ENCODE assay signal across 41 cellular contexts in the genomic region with DNA sequence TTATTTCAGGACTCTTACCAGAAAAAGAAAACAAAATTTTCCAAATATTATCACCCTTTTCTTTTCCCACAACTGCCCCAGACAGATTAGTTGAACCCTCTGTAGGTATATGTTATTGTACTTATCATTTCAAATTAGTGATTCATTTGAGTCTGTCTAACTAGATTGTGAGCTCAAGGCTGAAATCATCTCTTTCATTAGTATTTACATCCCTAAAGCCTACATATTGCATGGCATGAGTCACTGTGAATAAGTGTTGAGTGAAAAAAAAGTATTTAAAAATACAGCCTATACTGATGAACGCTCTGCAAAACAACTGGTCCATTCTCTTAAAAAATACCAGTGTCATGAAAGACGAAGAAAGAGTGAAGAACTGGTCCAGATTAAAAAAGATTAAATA. TPM values are rescaled to one million over a fixed set of nuclear protein-coding genes. Genes with fewer than 3 reads are reported as not detected.
"Had no signal": no experiment of that assay in that cellular context is flagged by ENCODE, and none has a peak within 500 bp of the region (broad histone marks: within the 10 kb centered on the region; RNA-seq: fewer than 3 reads in every experiment).

No MANE protein-coding gene starts in this region.

- H3K4me1 Mint-ChIP-seq: activated naive CD4-positive, alpha-beta T cell treated with anti-CD3 and anti-CD28 coated beads, Interleukin-2, amount 10 ng/mL, durations not matched to agents 7 days and 5 days; activated naive CD4-positive, alpha-beta T cell treated with anti-CD3 and anti-CD28 coated beads, Interleukin-2, amount 50 U/mL, for 24 hours; activated naive CD8-positive, alpha-beta T cell treated with anti-CD3 and anti-CD28 coated beads for 36 hours; activated naive CD8-positive, alpha-beta T cell treated with anti-CD3 and anti-CD28 coated beads, Interleukin-2, amount 10 ng/mL, durations not matched to agents 7 days and 5 days; activated naive CD8-positive, alpha-beta T cell treated with anti-CD3 and anti-CD28 coated beads, Interleukin-2, amount 50 U/mL, for 24 hours; activated T-helper 17 cell treated with anti-CD3 and anti-CD28 coated beads, Interleukin-2, amount 50 U/mL, for 72 hours; brain; central memory CD8-positive, alpha-beta T cell had no signal

- ATAC-seq: activated naive CD4-positive, alpha-beta T cell treated with anti-CD3 and anti-CD28 coated beads, Interleukin-2, amount 50 U/mL, for 72 hours; activated naive CD8-positive, alpha-beta T cell treated with anti-CD3 and anti-CD28 coated beads, Interleukin-2, amount 50 U/mL, for 24 hours; activated T-cell treated with anti-CD3 and anti-CD28 coated beads, Interleukin-2, amount 50 U/mL, for 4 hours; activated T-cell treated with anti-CD3 and anti-CD28 coated beads, Interleukin-2, amount 50 U/mL, for 72 hours; activated T-helper 17 cell treated with anti-CD3 and anti-CD28 coated beads, Interleukin-2, amount 50 U/mL, for 72 hours; body of pancreas had no signal

- H3K4me3 Mint-ChIP-seq: activated naive CD4-positive, alpha-beta T cell treated with anti-CD3 and anti-CD28 coated beads for 36 hours; activated naive CD4-positive, alpha-beta T cell treated with anti-CD3 and anti-CD28 coated beads, Interleukin-2, amount 10 ng/mL, durations not matched to agents 7 days and 5 days; activated naive CD4-positive, alpha-beta T cell treated with anti-CD3 and anti-CD28 coated beads, Interleukin-2, amount 50 U/mL, for 24 hours; activated naive CD8-positive, alpha-beta T cell; activated naive CD8-positive, alpha-beta T cell treated with anti-CD3 and anti-CD28 coated beads for 36 hours; activated naive CD8-positive, alpha-beta T cell treated with anti-CD3 and anti-CD28 coated beads, Interleukin-2, amount 10 ng/mL, durations not matched to agents 7 days and 5 days; activated naive CD8-positive, alpha-beta T cell treated with anti-CD3 and anti-CD28 coated beads, Interleukin-2, amount 50 U/mL, for 24 hours; activated T-cell treated with anti-CD3 and anti-CD28 coated beads, Interleukin-2, amount 50 U/mL, for 24 hours; activated T-cell treated with anti-CD3 and anti-CD28 coated beads, Interleukin-2, amount 50 U/mL, for 4 hours; activated T-cell treated with anti-CD3 and anti-CD28 coated beads, Interleukin-2, amount 50 U/mL, for 72 hours; activated T-helper 1 cell treated with anti-CD3 and anti-CD28 coated beads, Interleukin-12 subunit alpha, Interleukin-12 subunit beta, Interleukin-2, Interleukin-4 antibody, amounts not matched to agents 30 ng/mL and 10 ng/mL and 1 ng/mL, durations not matched to agents 14 hours and 24 hours and 36 hours; activated T-helper 17 cell treated with anti-CD3 and anti-CD28 coated beads, Interleukin-2, amount 50 U/mL, for 72 hours; brain; central memory CD8-positive, alpha-beta T cell had no signal

- H3K27me3 Mint-ChIP-seq: activated naive CD4-positive, alpha-beta T cell treated with anti-CD3 and anti-CD28 coated beads, Interleukin-2, amount 10 ng/mL, durations not matched to agents 7 days and 5 days; activated naive CD4-positive, alpha-beta T cell treated with anti-CD3 and anti-CD28 coated beads, Interleukin-2, amount 50 U/mL, for 24 hours; activated naive CD8-positive, alpha-beta T cell; activated naive CD8-positive, alpha-beta T cell treated with anti-CD3 and anti-CD28 coated beads for 36 hours; activated naive CD8-positive, alpha-beta T cell treated with anti-CD3 and anti-CD28 coated beads, Interleukin-2, amount 50 U/mL, for 24 hours; activated T-helper 17 cell treated with anti-CD3 and anti-CD28 coated beads, Interleukin-2, amount 50 U/mL, for 72 hours; central memory CD8-positive, alpha-beta T cell had no signal

- H3K9me3 Mint-ChIP-seq: activated naive CD4-positive, alpha-beta T cell treated with anti-CD3 and anti-CD28 coated beads for 36 hours; activated naive CD4-positive, alpha-beta T cell treated with anti-CD3 and anti-CD28 coated beads, Interleukin-2, amount 10 ng/mL, durations not matched to agents 7 days and 5 days; activated naive CD4-positive, alpha-beta T cell treated with anti-CD3 and anti-CD28 coated beads, Interleukin-2, amount 50 U/mL, for 24 hours; activated naive CD4-positive, alpha-beta T cell treated with anti-CD3 and anti-CD28 coated beads, Interleukin-2, amount 50 U/mL, for 72 hours; activated naive CD8-positive, alpha-beta T cell treated with anti-CD3 and anti-CD28 coated beads for 36 hours; activated naive CD8-positive, alpha-beta T cell treated with anti-CD3 and anti-CD28 coated beads, Interleukin-2, amount 10 ng/mL, durations not matched to agents 7 days and 5 days; activated naive CD8-positive, alpha-beta T cell treated with anti-CD3 and anti-CD28 coated beads, Interleukin-2, amount 50 U/mL, for 24 hours; activated T-cell treated with anti-CD3 and anti-CD28 coated beads, Interleukin-2, amount 50 U/mL, for 24 hours; activated T-cell treated with anti-CD3 and anti-CD28 coated beads, Interleukin-2, amount 50 U/mL, for 4 hours; activated T-cell treated with anti-CD3 and anti-CD28 coated beads, Interleukin-2, amount 50 U/mL, for 72 hours; activated T-helper 1 cell treated with anti-CD3 and anti-CD28 coated beads, Interleukin-12 subunit alpha, Interleukin-12 subunit beta, Interleukin-2, Interleukin-4 antibody, amounts not matched to agents 30 ng/mL and 10 ng/mL and 1 ng/mL, durations not matched to agents 14 hours and 24 hours and 36 hours; activated T-helper 17 cell treated with anti-CD3 and anti-CD28 coated beads, Interleukin-2, amount 50 U/mL, for 72 hours; activated T-helper 2 cell treated with anti-CD3 and anti-CD28 coated beads, Interferon-gamma antibody, Interleukin-2, Interleukin-4, amounts not matched to agents 10 μg/mL and 5 μg/mL and 100 μg/mL, durations not matched to agents 14 hours and 24 hours and 36 hours; central memory CD8-positive, alpha-beta T cell had no signal

- H3K4me1 ChIP-seq: adrenal gland, ascending aorta, body of pancreas, breast epithelium had no signal

- DNase-seq: activated effector memory CD4-positive, alpha-beta T cell treated with anti-CD3 and anti-CD28 coated beads, Interleukin-2, amount 50 U/mL, for 16 hours; activated effector memory CD4-positive, alpha-beta T cell treated with Interleukin-2 at 50 U/mL for 16 hours; activated gamma-delta T cell; activated gamma-delta T cell treated with Interleukin-2 at 50 U/mL for 16 hours; activated naive CD4-positive, alpha-beta T cell; activated naive CD4-positive, alpha-beta T cell treated with anti-CD3 and anti-CD28 coated beads for 36 hours; activated naive CD4-positive, alpha-beta T cell treated with anti-CD3 and anti-CD28 coated beads, Interleukin-2, amount 10 ng/mL, durations not matched to agents 7 days and 5 days; activated naive CD4-positive, alpha-beta T cell treated with anti-CD3 and anti-CD28 coated beads, Interleukin-2, amount 50 U/mL, for 16 hours; activated naive CD4-positive, alpha-beta T cell treated with Interleukin-2 at 50 U/mL for 16 hours; activated naive CD8-positive, alpha-beta T cell treated with anti-CD3 and anti-CD28 coated beads for 36 hours; activated naive CD8-positive, alpha-beta T cell treated with anti-CD3 and anti-CD28 coated beads, Interleukin-2, amount 10 ng/mL, durations not matched to agents 7 days and 5 days; activated naive CD8-positive, alpha-beta T cell treated with anti-CD3 and anti-CD28 coated beads, Interleukin-2, amount 50 U/mL, for 24 hours; activated T-cell treated with anti-CD3 and anti-CD28 coated beads, Interleukin-2, amount 50 U/mL, for 1 hour; activated T-cell treated with anti-CD3 and anti-CD28 coated beads, Interleukin-2, amount 50 U/mL, for 24 hours; activated T-cell treated with anti-CD3 and anti-CD28 coated beads, Interleukin-2, amount 50 U/mL, for 4 hours; activated T-cell treated with anti-CD3 and anti-CD28 coated beads, Interleukin-2, amount 50 U/mL, for 48 hours; activated T-cell treated with anti-CD3 and anti-CD28 coated beads, Interleukin-2, amount 50 U/mL, for 72 hours; adrenal gland; amniotic stem cell; amygdala; anterior cingulate cortex; aorta; body of pancreas; brain microvascular endothelial cell; caudate nucleus; central memory CD4-positive, alpha-beta T cell; cerebellar nuclear complex had no signal

- H3K27ac ChIP-seq: adrenal gland, ascending aorta, body of pancreas, brain microvascular endothelial cell, breast epithelium, cardiac muscle cell had no signal

- H3K4me3 ChIP-seq: adrenal gland, ascending aorta, body of pancreas, breast epithelium, cardiac muscle cell had no signal

- H3K36me3 ChIP-seq: adrenal gland, ascending aorta, brain microvascular endothelial cell, breast epithelium, cardiac muscle cell had no signal

- H3K36me3 Mint-ChIP-seq: activated naive CD4-positive, alpha-beta T cell treated with anti-CD3 and anti-CD28 coated beads, Interleukin-2, amount 10 ng/mL, durations not matched to agents 7 days and 5 days; activated naive CD4-positive, alpha-beta T cell treated with anti-CD3 and anti-CD28 coated beads, Interleukin-2, amount 50 U/mL, for 24 hours; activated naive CD4-positive, alpha-beta T cell treated with anti-CD3 and anti-CD28 coated beads, Interleukin-2, amount 50 U/mL, for 72 hours; activated naive CD8-positive, alpha-beta T cell; activated naive CD8-positive, alpha-beta T cell treated with anti-CD3 and anti-CD28 coated beads for 36 hours; activated naive CD8-positive, alpha-beta T cell treated with anti-CD3 and anti-CD28 coated beads, Interleukin-2, amount 10 ng/mL, durations not matched to agents 7 days and 5 days; brain had no signal

- H3K9me3 ChIP-seq: adrenal gland, ascending aorta, body of pancreas, breast epithelium had no signal

- H3K27ac Mint-ChIP-seq: activated naive CD4-positive, alpha-beta T cell treated with anti-CD3 and anti-CD28 coated beads for 36 hours; activated naive CD4-positive, alpha-beta T cell treated with anti-CD3 and anti-CD28 coated beads, Interleukin-2, amount 10 ng/mL, durations not matched to agents 7 days and 5 days; activated naive CD4-positive, alpha-beta T cell treated with anti-CD3 and anti-CD28 coated beads, Interleukin-2, amount 50 U/mL, for 24 hours; activated naive CD4-positive, alpha-beta T cell treated with anti-CD3 and anti-CD28 coated beads, Interleukin-2, amount 50 U/mL, for 72 hours; activated naive CD8-positive, alpha-beta T cell; activated naive CD8-positive, alpha-beta T cell treated with anti-CD3 and anti-CD28 coated beads for 36 hours; activated naive CD8-positive, alpha-beta T cell treated with anti-CD3 and anti-CD28 coated beads, Interleukin-2, amount 10 ng/mL, durations not matched to agents 7 days and 5 days; activated naive CD8-positive, alpha-beta T cell treated with anti-CD3 and anti-CD28 coated beads, Interleukin-2, amount 50 U/mL, for 24 hours; activated T-cell treated with anti-CD3 and anti-CD28 coated beads, Interleukin-2, amount 50 U/mL, for 24 hours; activated T-cell treated with anti-CD3 and anti-CD28 coated beads, Interleukin-2, amount 50 U/mL, for 72 hours; activated T-helper 1 cell treated with anti-CD3 and anti-CD28 coated beads, Interleukin-12 subunit alpha, Interleukin-12 subunit beta, Interleukin-2, Interleukin-4 antibody, amounts not matched to agents 30 ng/mL and 10 ng/mL and 1 ng/mL, durations not matched to agents 14 hours and 24 hours and 36 hours; activated T-helper 17 cell treated with anti-CD3 and anti-CD28 coated beads, Interleukin-2, amount 50 U/mL, for 72 hours; activated T-helper 2 cell treated with anti-CD3 and anti-CD28 coated beads, Interferon-gamma antibody, Interleukin-2, Interleukin-4, amounts not matched to agents 10 μg/mL and 5 μg/mL and 100 μg/mL, durations not matched to agents 14 hours and 24 hours and 36 hours; brain had no signal

- H3K27me3 ChIP-seq: ascending aorta, body of pancreas, brain microvascular endothelial cell, cardiac muscle cell had no signal

RNA-seq across cellular contexts. Expression of a gene that starts 3.9 kb away (rescaled TPM):
- total RNA-seq: activated naive CD4-positive, alpha-beta T cell treated with anti-CD3 and anti-CD28 coated beads for 36 hours; activated naive CD4-positive, alpha-beta T cell treated with anti-CD3 and anti-CD28 coated beads, Interleukin-2, amount 50 U/mL, for 72 hours; activated naive CD8-positive, alpha-beta T cell treated with anti-CD3 and anti-CD28 coated beads for 36 hours; activated naive CD8-positive, alpha-beta T cell treated with anti-CD3 and anti-CD28 coated beads, Interleukin-2, amount 10 ng/mL, durations not matched to agents 7 days and 5 days; activated T-cell treated with anti-CD3 and anti-CD28 coated beads, Interleukin-2, amount 50 U/mL, for 4 hours; activated T-cell treated with anti-CD3 and anti-CD28 coated beads, Interleukin-2, amount 50 U/mL, for 72 hours; activated T-helper 1 cell treated with anti-CD3 and anti-CD28 coated beads, Interleukin-12 subunit alpha, Interleukin-12 subunit beta, Interleukin-2, Interleukin-4 antibody, amounts not matched to agents 30 ng/mL and 10 ng/mL and 1 ng/mL, durations not matched to agents 14 hours and 24 hours and 36 hours; activated T-helper 17 cell treated with anti-CD3 and anti-CD28 coated beads, Interleukin-2, amount 50 U/mL, for 72 hours; activated T-helper 2 cell treated with anti-CD3 and anti-CD28 coated beads, Interferon-gamma antibody, Interleukin-2, Interleukin-4, amounts not matched to agents 10 μg/mL and 5 μg/mL and 100 μg/mL, durations not matched to agents 14 hours and 24 hours and 36 hours; adrenal gland; aorta; ascending aorta; body of pancreas; breast epithelium; cardiac muscle cell; cardiac septum; cerebellum; chondrocyte had no signal

RNA-seq across cellular contexts. Expression of a gene that starts 40.7 kb away (rescaled TPM):
- total RNA-seq: activated naive CD4-positive, alpha-beta T cell treated with anti-CD3 and anti-CD28 coated beads, Interleukin-2, amount 50 U/mL, for 72 hours; activated T-helper 1 cell treated with anti-CD3 and anti-CD28 coated beads, Interleukin-12 subunit alpha, Interleukin-12 subunit beta, Interleukin-2, Interleukin-4 antibody, amounts not matched to agents 30 ng/mL and 10 ng/mL and 1 ng/mL, durations not matched to agents 14 hours and 24 hours and 36 hours; activated T-helper 2 cell treated with anti-CD3 and anti-CD28 coated beads, Interferon-gamma antibody, Interleukin-2, Interleukin-4, amounts not matched to agents 10 μg/mL and 5 μg/mL and 100 μg/mL, durations not matched to agents 14 hours and 24 hours and 36 hours; adrenal gland; aorta; ascending aorta; body of pancreas; breast epithelium; cardiac muscle cell; cardiac septum; cerebellum; chondrocyte had no signal
